In the genomic region with DNA sequence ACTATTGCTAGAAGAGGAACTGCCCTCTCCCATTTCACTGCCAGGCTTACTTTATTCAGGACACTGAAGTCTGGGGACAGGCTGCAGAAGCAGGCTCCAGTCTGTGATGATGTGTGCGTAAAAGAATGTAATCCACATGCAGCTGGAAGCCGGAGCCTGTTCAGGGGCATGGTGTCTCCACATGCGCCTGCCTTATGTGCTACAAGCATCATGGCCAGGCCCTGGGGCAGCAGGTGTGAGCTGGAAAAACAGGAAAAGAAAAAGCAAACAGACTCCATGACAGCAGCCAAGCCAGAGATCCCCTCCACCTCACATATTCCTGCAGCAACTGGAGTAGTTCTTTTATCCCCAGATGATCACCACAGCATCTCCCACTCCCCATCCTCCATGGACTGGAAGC, we compare ENCODE assay signal across 12 cellular contexts. TPM values are rescaled to one million over a fixed set of nuclear protein-coding genes. Genes with fewer than 3 reads are reported as not detected.
A peak's percentile ranks its signal among the peaks of the same experiment; 100 is the strongest.
DNase-seq lines count a peak whose midpoint lies in the region; ATAC-seq and TF ChIP-seq lines count a peak whose summit lies in the region.
"Had no signal": no experiment of that assay in that cellular context is flagged by ENCODE, and none has a peak within 500 bp of the region (broad histone marks: within the 10 kb centered on the region; RNA-seq: fewer than 3 reads in every experiment).

No MANE protein-coding gene starts in this region.

- H3K4me3 ChIP-seq in AG09309 (ENCODE audit: control insufficient read depth, low read depth, low read length): no peak overlapping the region
- H3K4me3 ChIP-seq in cardiac fibroblast (replicated peaks in 1 of 2; ENCODE audit: low read depth in 2 of 2, low read length in 2 of 2): no peak overlapping the region
- H3K4me3 ChIP-seq in lower leg skin (ENCODE audit: low read depth, poor library complexity, severe bottlenecking): no peak overlapping the region

- no peak for ATAC-seq in HG03439 (IDR thresholded peaks at IDR 0.05; ENCODE audit: unreplicated experiment)
- ATAC-seq: CD8-positive, alpha-beta T cell; natural killer cell treated with Interleukin-12 subunit alpha and Interleukin-12 subunit beta and Interleukin-15 and Interleukin-18, amount 100 ng/mL, for 72 hours had no signal

- DNase-seq in AG09309 (ENCODE audit: low read depth) (peak; percentile 76), NCI-H146 (lab: John Stamatoyannopoulos, UW) (peak; percentile 72), cardiac fibroblast (ENCODE audit: low read depth in 2 of 2) (peak; percentile 69 to 78), lower leg skin (ENCODE audit: low spot score in 2 of 2) (peak; percentile 81 to 91), GOT3 (lab: John Stamatoyannopoulos, UW) (no peak), foreskin melanocyte (no peak), anterior cingulate cortex (lab: John Stamatoyannopoulos, UW) (no peak)
- DNase-seq: activated CD4-positive, alpha-beta T cell treated with anti-CD3 and anti-CD28 coated beads, Interleukin-2, amount 10 ng/mL, durations not matched to agents 24 days and 14 days; CD8-positive, alpha-beta T cell; NCI-H446 had no signal

- TF ChIP-seq POLR2A in lower leg skin (IDR thresholded peaks at IDR 0.05): no peak

- TF ChIP-seq CTCF in AG09309 (IDR thresholded peaks at IDR 0.05; ENCODE audit: control insufficient read depth, insufficient read depth, low read depth, low read length, missing control alignments) (no peak), cardiac fibroblast (IDR thresholded peaks at IDR 0.05; ENCODE audit: low read depth, low read length) (no peak), lower leg skin (IDR thresholded peaks at IDR 0.05) (no peak)

- intact Hi-C loops in lower leg skin (cut with DNase I; ENCODE audit: low total_unique reads): no loop called here

- WGBS in lower leg skin, 2 donors: 31 to 42% methylated on average over 3 of the region's 3 CpGs

RNA-seq across cellular contexts. Expression of gene ARFGAP2, which starts 33.4 kb away (rescaled TPM):
- 100 to 1,000 TPM; 105 to 239 (median 157) TPM for total RNA-seq in lower leg skin

RNA-seq across cellular contexts. Expression of gene PACSIN3, which starts 42.9 kb away (rescaled TPM):
- 10 to 100 TPM; 47.7 to 73.5 (median 58.4) TPM for total RNA-seq in lower leg skin
- total RNA-seq: CD8-positive, alpha-beta T cell had no signal

Comparison
In these comparisons a context has a peak if more than half of its experiments do, and no peak if none do; other contexts are left out.
1. DNase-seq: peak in AG09309 (single experiment), NCI-H146 (single experiment), cardiac fibroblast (2 of 2) and lower leg skin (2 of 2); none in GOT3 (single experiment), foreskin melanocyte (single experiment) and anterior cingulate cortex (0 of 58).